ENCODE assay signal across 23 cellular contexts in the genomic region with DNA sequence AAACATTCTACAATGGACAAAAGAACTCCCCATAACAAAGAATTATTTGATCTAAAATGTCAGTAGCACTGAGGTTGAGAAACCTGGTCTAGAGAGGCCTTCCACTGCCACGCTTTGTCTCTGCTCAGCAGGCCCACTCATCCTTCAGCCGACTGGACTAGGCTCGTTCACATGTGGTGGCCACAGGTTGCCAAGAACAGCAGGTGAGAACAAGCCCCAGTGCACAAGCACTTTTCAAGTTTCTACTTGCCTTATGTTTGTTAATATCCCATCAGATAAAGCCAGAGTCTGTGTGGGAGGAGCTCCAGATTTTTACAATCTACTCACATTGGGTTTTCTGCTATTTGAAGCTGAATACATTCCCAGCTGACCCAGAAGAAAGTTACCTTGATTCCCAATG. TPM values are rescaled to one million over a fixed set of nuclear protein-coding genes. Genes with fewer than 3 reads are reported as not detected.
A peak's percentile ranks its signal among the peaks of the same experiment; 100 is the strongest.
DNase-seq lines count a peak whose midpoint lies in the region; ATAC-seq, FAIRE-seq and TF ChIP-seq lines count a peak whose summit lies in the region.
"Had no signal": no experiment of that assay in that cellular context is flagged by ENCODE, and none has a peak within 500 bp of the region (broad histone marks: within the 10 kb centered on the region; RNA-seq: fewer than 3 reads in every experiment).

No MANE protein-coding gene starts in this region.

- WGBS in body of pancreas, 2 donors, result 25 to 62% methylated on average over 3 of the region's 3 CpGs
- WGBS in mesendoderm (ENCODE audit: extremely low coverage, insufficient coverage, low lambda C conversion rate), result no CpG with 5 or more reads among the region's 3 CpGs
- no CpG with 5 or more reads among the region's 3 CpGs for WGBS in neuronal stem cell (ENCODE audit: extremely low coverage in 2 of 2, insufficient read length in 2 of 2, insufficient replicate concordance in 1 of 2), 2 donors

- POLR2A ChIA-PET in HEK293 (lab: Yijun Ruan, JAX), result interaction anchor here (1.4 kb wide), 1 partner anchor 9 kb away, joined by 3 read pairs; no protein-coding TSS in a partner anchor

- no peak overlapping the region for H2AK5ac ChIP-seq in mesendoderm (ENCODE audit: low read length)
- no peak overlapping the region for H2AK5ac ChIP-seq in neuronal stem cell (ENCODE audit: low read depth, low read length)

- intact Hi-C loops in body of pancreas (cut with DNase I), result no loop called here

- H3K14ac ChIP-seq in neuronal stem cell (ENCODE audit: low read length), result no peak overlapping the region

- H2BK15ac ChIP-seq in mesendoderm (replicated peaks; ENCODE audit: low read depth), result no peak overlapping the region
- H2BK15ac ChIP-seq in neuronal stem cell (ENCODE audit: low read length), result no peak overlapping the region

- no peaks in the 10 kb centered on the region for H3K4me1 ChIP-seq in HEK293 (ENCODE audit: control insufficient read depth, insufficient read depth, low read length)
- no peaks in the 10 kb centered on the region for H3K4me1 ChIP-seq in body of pancreas
- H3K4me1 ChIP-seq in mesendoderm (ENCODE audit: control insufficient read depth, low read depth, low read length), result peaks cover 2% of the 10 kb centered on the region
- H3K4me1 ChIP-seq in neuronal stem cell (ENCODE audit: control insufficient read depth in 2 of 2, insufficient read depth in 1 of 2, low read depth in 1 of 2, low read length in 2 of 2), result no peaks in the 10 kb centered on the region
- H3K4me1 ChIP-seq: colonic mucosa, gastroesophageal sphincter had no signal

- FAIRE-seq in RCC 7860 (lab: Jason Lieb, UNC), result no peak
- FAIRE-seq: endothelial cell of umbilical vein, HepG2 had no signal

- no peak overlapping the region for H2BK120ac ChIP-seq in mesendoderm (ENCODE audit: low read depth, low read length)
- no peak overlapping the region for H2BK120ac ChIP-seq in neuronal stem cell (ENCODE audit: low read depth, low read length)

- peak; percentile 58 for ATAC-seq in body of pancreas
- ATAC-seq in HG03354 (IDR thresholded peaks at IDR 0.05; ENCODE audit: poor library complexity, severe bottlenecking, unreplicated experiment), result no peak
- ATAC-seq: gastroesophageal sphincter, HepG2 had no signal

- H3K9me3 ChIP-seq in HEK293 (ENCODE audit: control insufficient read depth, insufficient read depth, low read depth, low read length) (no peaks in the 10 kb centered on the region), body of pancreas (peaks cover 0 to 4% (median 0%) of the 10 kb centered on the region in 3 donors), neuronal stem cell (replicated peaks in 1 of 2; ENCODE audit: control insufficient read depth in 2 of 2, insufficient read depth in 1 of 2, low read depth in 1 of 2, low read length in 2 of 2) (peaks cover 3 to 8% of the 10 kb centered on the region in 2 donors)
- H3K9me3 ChIP-seq: colonic mucosa had no signal

- H3K27ac ChIP-seq in HEK293 (ENCODE audit: extremely low read depth, low read depth, low read length) (no peak overlapping the region), body of pancreas (peak overlapping the region in 2 of 4 donors; percentile 8 to 15), mesendoderm (ENCODE audit: low read depth, low read length) (peak overlapping the region; percentile 11), neuronal stem cell (replicated peaks; ENCODE audit: low read length) (no peak overlapping the region)
- H3K27ac ChIP-seq: colonic mucosa, gastroesophageal sphincter, left ventricle myocardium inferior, ovary, thoracic aorta had no signal

- H4K91ac ChIP-seq in neuronal stem cell (ENCODE audit: low read depth, low read length, poor library complexity), result no peak overlapping the region

- H2BK12ac ChIP-seq in neuronal stem cell (ENCODE audit: low read length), result no peak overlapping the region

- no peak overlapping the region for H3K9ac ChIP-seq in mesendoderm (ENCODE audit: low read length)
- H3K9ac ChIP-seq in neuronal stem cell (ENCODE audit: low read depth, low read length, poor library complexity), result no peak overlapping the region

- H3K27me3 ChIP-seq in body of pancreas (no peaks in the 10 kb centered on the region), mesendoderm (ENCODE audit: insufficient read depth, low read length, poor library complexity) (no peaks in the 10 kb centered on the region), neuronal stem cell (ENCODE audit: control insufficient read depth in 3 of 3, insufficient read depth in 3 of 3, low read depth in 1 of 3, low read length in 3 of 3) (peaks cover 0 to 16% (median 0%) of the 10 kb centered on the region in 3 experiments)
- H3K27me3 ChIP-seq: colonic mucosa, gastroesophageal sphincter, ovary had no signal

- H3K36me3 ChIP-seq in HEK293 (ENCODE audit: control insufficient read depth in 2 of 2, insufficient read depth in 1 of 2, low read length in 2 of 2), result no peaks in the 10 kb centered on the region
- H3K36me3 ChIP-seq in body of pancreas (replicated peaks in 1 of 2; ENCODE audit: insufficient read depth in 1 of 2, low read depth in 2 of 2), result no peaks in the 10 kb centered on the region
- H3K36me3 ChIP-seq in mesendoderm (ENCODE audit: control insufficient read depth, insufficient read depth, low read length), result no peaks in the 10 kb centered on the region
- no peaks in the 10 kb centered on the region for H3K36me3 ChIP-seq in neuronal stem cell (replicated peaks in 1 of 2; ENCODE audit: control insufficient read depth in 2 of 2, insufficient read depth in 2 of 2, low read length in 2 of 2)
- H3K36me3 ChIP-seq: colonic mucosa, gastroesophageal sphincter, left ventricle myocardium inferior, ovary, thoracic aorta had no signal

- DNase-seq in NCI-H2171 treated with DMSO at 0.1 percent for 48 hours (lab: John Stamatoyannopoulos, UW) (peak; percentile 66), body of pancreas (peak in 2 of 4 donors; percentile 57 to 67), mesendoderm (no peak), neuronal stem cell (ENCODE audit: low spot score) (no peak), RCC 7860 (ENCODE audit: low spot score) (no peak)
- DNase-seq in activated T-cell treated with anti-CD3 and anti-CD28 coated beads, Interleukin-2, amount 50 U/mL, for 48 hours, result no peak
- DNase-seq: activated CD4-positive, CD25-positive, alpha-beta regulatory T cell treated with anti-CD3 and anti-CD28 coated beads, Interleukin-2, amount 50 U/mL, for 72 hours; activated naive CD4-positive, alpha-beta T cell; aorta; colonic mucosa; left ventricle myocardium inferior; MM.1S; ovary; stimulated activated CD4-positive, alpha-beta T cell treated with anti-CD3 and anti-CD28 coated beads, Interleukin-4, amount 100 ng/mL, for 24 hours; stimulated activated CD8-positive, alpha-beta memory T cell treated with anti-CD3 and anti-CD28 coated beads, Interleukin-4, amount 100 ng/mL, for 48 hours had no signal

- H3K79me2 ChIP-seq in mesendoderm (ENCODE audit: control insufficient read depth, insufficient read depth, low read length), result no peaks in the 10 kb centered on the region

- no peak overlapping the region for H3K4ac ChIP-seq in mesendoderm (ENCODE audit: low read depth, low read length)
- no peak overlapping the region for H3K4ac ChIP-seq in neuronal stem cell (ENCODE audit: low read length)

- CTCF ChIA-PET in HEK293 (lab: Yijun Ruan, JAX), result interaction anchor here (1.0 kb wide), 1 partner anchor 10 kb away, joined by 3 read pairs; no protein-coding TSS in a partner anchor

- H3K4me2 ChIP-seq in mesendoderm (ENCODE audit: low read length), result no peak overlapping the region
- H3K4me2 ChIP-seq in neuronal stem cell (ENCODE audit: insufficient read depth, low read length, poor library complexity, severe bottlenecking), result no peak overlapping the region

- H4K5ac ChIP-seq in mesendoderm (ENCODE audit: low read length), result no peak overlapping the region

- no peak overlapping the region for H2AFZ ChIP-seq in neuronal stem cell (ENCODE audit: low read length)

- H3K18ac ChIP-seq in mesendoderm (ENCODE audit: low read length) (no peak overlapping the region), neuronal stem cell (ENCODE audit: low read length) (no peak overlapping the region)

- H3K79me1 ChIP-seq in mesendoderm (ENCODE audit: low read length) (no peaks in the 10 kb centered on the region), neuronal stem cell (ENCODE audit: low read depth, low read length) (no peaks in the 10 kb centered on the region)

- TF ChIP-seq CTCF in HEK293 (tag by site-specific recombination; IDR thresholded peaks at IDR 0.05) (no peak), body of pancreas (IDR thresholded peaks at IDR 0.05) (no peak)

- no peak overlapping the region for H2BK5ac ChIP-seq in mesendoderm (ENCODE audit: low read length)
- H2BK5ac ChIP-seq in neuronal stem cell (ENCODE audit: low read length), result no peak overlapping the region

- no peak for TF ChIP-seq POLR2A in body of pancreas (IDR thresholded peaks at IDR 0.05)

- H3K23ac ChIP-seq in mesendoderm (ENCODE audit: low read length) (no peak overlapping the region), neuronal stem cell (ENCODE audit: low read depth, low read length, poor library complexity) (no peak overlapping the region)

- H3K56ac ChIP-seq in mesendoderm (ENCODE audit: low read length), result no peak overlapping the region

- H3K4me3 ChIP-seq in HEK293 (ENCODE audit: low read depth, low read length) (no peak overlapping the region), body of pancreas (no peak overlapping the region), mesendoderm (ENCODE audit: low read length) (no peak overlapping the region), neuronal stem cell (ENCODE audit: low read length in 2 of 2) (no peak overlapping the region)
- H3K4me3 ChIP-seq: colonic mucosa, gastroesophageal sphincter, left ventricle myocardium inferior, ovary, skin epidermis, thoracic aorta had no signal

- H4K8ac ChIP-seq in mesendoderm (ENCODE audit: low read depth, low read length), result no peak overlapping the region
- H4K8ac ChIP-seq in neuronal stem cell (ENCODE audit: low read depth, low read length), result no peak overlapping the region

RNA-seq across cellular contexts. Expression of a gene that starts 9.1 kb away (rescaled TPM):
- total RNA-seq in body of pancreas, result 10 to 100 TPM; 56.7 to 78.6 TPM
- polyA plus RNA-seq in mesendoderm (2013, experiment 1 of 2), result 9.0 TPM
- 9.2 TPM for polyA plus RNA-seq in mesendoderm (2013, experiment 2 of 2)
- polyA plus RNA-seq in neuronal stem cell (2013, experiment 1 of 2), result 12.5 TPM
- 12.8 TPM for polyA plus RNA-seq in neuronal stem cell (2013, experiment 2 of 2)

RNA-seq across cellular contexts. Expression of a gene that starts 37.6 kb away (rescaled TPM):
- over 10,000 TPM in 1 of 2 donors, 1,000 to 10,000 TPM in 1; 6,275 to 13,040 TPM for total RNA-seq in body of pancreas
- polyA plus RNA-seq in mesendoderm (2013, experiment 1 of 2), result not detected
- polyA plus RNA-seq in mesendoderm (2013, experiment 2 of 2), result not detected
- 0.21 TPM for polyA plus RNA-seq in neuronal stem cell (2013, experiment 1 of 2)
- not detected for polyA plus RNA-seq in neuronal stem cell (2013, experiment 2 of 2)
- total RNA-seq: endothelial cell of umbilical vein, gastroesophageal sphincter, HepG2, left ventricle myocardium inferior had no signal
- polyA plus RNA-seq: HepG2, ovary had no signal

RNA-seq across cellular contexts. Expression of a gene that starts 55.9 kb away (rescaled TPM):
- over 10,000 TPM in 1 of 2 donors, 1,000 to 10,000 TPM in 1; 4,384 to 21,046 TPM for total RNA-seq in body of pancreas
- polyA plus RNA-seq in mesendoderm (2013, experiment 1 of 2), result not detected
- not detected for polyA plus RNA-seq in mesendoderm (2013, experiment 2 of 2)
- not detected for polyA plus RNA-seq in neuronal stem cell (2013, experiment 1 of 2)
- not detected for polyA plus RNA-seq in neuronal stem cell (2013, experiment 2 of 2)
- total RNA-seq: endothelial cell of umbilical vein; gastroesophageal sphincter; HepG2; left ventricle myocardium inferior; T-helper 2 cell treated with Interferon-gamma antibody and Interleukin-4, amounts not matched to agents 100 ng/mL and 5 ng/mL, for 36 hours; thoracic aorta had no signal
- polyA plus RNA-seq: endothelial cell of umbilical vein, HepG2 had no signal
